8 cellular contexts compared by ENCODE assay signal in the genomic region with DNA sequence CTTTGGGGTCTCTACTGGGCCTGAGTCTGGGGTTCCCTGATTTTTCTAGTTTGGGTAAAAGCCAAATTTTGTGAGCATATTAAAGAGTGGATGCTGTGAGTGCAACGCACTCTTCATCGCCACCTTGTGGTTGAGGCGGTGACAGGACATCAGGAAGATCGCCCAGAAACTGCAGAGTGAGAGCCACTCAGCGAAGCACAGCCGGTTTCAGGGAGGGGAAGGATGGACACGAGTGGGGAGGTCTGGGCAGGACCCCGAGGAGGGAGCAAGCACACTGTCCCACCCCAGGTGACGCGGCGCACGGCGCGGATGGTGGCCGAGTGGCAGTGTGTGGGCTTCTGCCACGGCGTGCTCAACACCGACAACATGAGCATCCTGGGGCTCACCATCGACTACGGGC. TPM values are rescaled to one million over a fixed set of nuclear protein-coding genes. Genes with fewer than 3 reads are reported as not detected.
A peak's percentile ranks its signal among the peaks of the same experiment; 100 is the strongest.
DNase-seq lines count a peak whose midpoint lies in the region; ATAC-seq and TF ChIP-seq lines count a peak whose summit lies in the region.

No MANE protein-coding gene starts in this region.

- H3K27ac Mint-ChIP-seq in activated naive CD8-positive, alpha-beta T cell treated with anti-CD3 and anti-CD28 coated beads, Interleukin-2, amount 10 ng/mL, durations not matched to agents 7 days and 5 days, result peak overlapping the region; percentile 35

- intact Hi-C loops in left ventricle myocardium inferior (cut with micrococcal nuclease), result loop anchor here (10.0 kb wide), 1 partner anchor 55 kb away; no protein-coding TSS in a partner anchor

- no peak overlapping the region for H3K27ac ChIP-seq in left ventricle myocardium inferior (replicated peaks)
- H3K27ac ChIP-seq in smooth muscle cell (ENCODE audit: low read depth), result no peak overlapping the region

- H3K27me3 ChIP-seq in left ventricle myocardium inferior (ENCODE audit: low read depth) (no peaks in the 10 kb centered on the region), smooth muscle cell (ENCODE audit: low read depth) (no peaks in the 10 kb centered on the region)

- H4K20me1 ChIP-seq in smooth muscle cell (ENCODE audit: low read depth), result peaks cover 100% of the 10 kb centered on the region

- H3K27me3 Mint-ChIP-seq in activated naive CD8-positive, alpha-beta T cell treated with anti-CD3 and anti-CD28 coated beads, Interleukin-2, amount 10 ng/mL, durations not matched to agents 7 days and 5 days, result no peaks in the 10 kb centered on the region

- DNase-seq in CD1c-positive myeloid dendritic cell (ENCODE audit: extremely low spot score) (peak; percentile 79), HCEC 1CT (peak; percentile 36), SK-MEL-5 (ENCODE audit: low read depth, low spot score) (peak; percentile 79), left ventricle myocardium inferior (peak; percentile 59), smooth muscle cell (lab: John Stamatoyannopoulos, UW; ENCODE audit: unreplicated experiment) (no peak)
- DNase-seq in activated naive CD8-positive, alpha-beta T cell treated with anti-CD3 and anti-CD28 coated beads, Interleukin-2, amount 10 ng/mL, durations not matched to agents 7 days and 5 days, result peak; percentile 76

- H3K36me3 Mint-ChIP-seq in activated naive CD8-positive, alpha-beta T cell treated with anti-CD3 and anti-CD28 coated beads, Interleukin-2, amount 10 ng/mL, durations not matched to agents 7 days and 5 days, result peaks cover 14% of the 10 kb centered on the region

- H3K4me3 ChIP-seq in left ventricle myocardium inferior (no peak overlapping the region), smooth muscle cell (no peak overlapping the region)

- H3K9me3 ChIP-seq in left ventricle myocardium inferior (replicated peaks) (no peaks in the 10 kb centered on the region), smooth muscle cell (replicated peaks; ENCODE audit: low read depth) (no peaks in the 10 kb centered on the region)

- H3K79me2 ChIP-seq in smooth muscle cell (ENCODE audit: low read depth), result peaks cover 39% of the 10 kb centered on the region

- in situ Hi-C loops in SK-MEL-5 (cut with HindIII; ENCODE audit: low pct_unique_long_range_greater_than_20kb, low sequenced_read_pairs), result no loop called here

- no peak overlapping the region for H2AFZ ChIP-seq in smooth muscle cell (ENCODE audit: low read depth)

- H3K36me3 ChIP-seq in left ventricle myocardium inferior, result peaks cover 84% of the 10 kb centered on the region
- no peaks in the 10 kb centered on the region for H3K36me3 ChIP-seq in smooth muscle cell (ENCODE audit: low read depth)

- ATAC-seq in activated naive CD8-positive, alpha-beta T cell treated with anti-CD3 and anti-CD28 coated beads, Interleukin-2, amount 10 ng/mL, durations not matched to agents 7 days and 5 days (ENCODE audit: low read depth), result peak; percentile 76
- ATAC-seq in GM21723 (IDR thresholded peaks at IDR 0.05; ENCODE audit: unreplicated experiment) (no peak), HG02763 (IDR thresholded peaks at IDR 0.05; ENCODE audit: unreplicated experiment) (no peak)

- TF ChIP-seq CTCF in left ventricle myocardium inferior (IDR thresholded peaks at IDR 0.05; ENCODE audit: borderline replicate concordance) (peak; percentile 90), smooth muscle cell (IDR thresholded peaks at IDR 0.05; ENCODE audit: borderline replicate concordance, insufficient read depth, poor library complexity, severe bottlenecking) (peak; percentile 74)

- POLR2A ChIA-PET in activated naive CD8-positive, alpha-beta T cell treated with anti-CD3 and anti-CD28 coated beads, Interleukin-2, amount 10 ng/mL, durations not matched to agents 7 days and 5 days (lab: Charles Lee), result no interaction called here

- no peak overlapping the region for H3K9ac ChIP-seq in smooth muscle cell (ENCODE audit: low read depth)

- no peak overlapping the region for H3K4me3 Mint-ChIP-seq in activated naive CD8-positive, alpha-beta T cell treated with anti-CD3 and anti-CD28 coated beads, Interleukin-2, amount 10 ng/mL, durations not matched to agents 7 days and 5 days

- H3K4me1 Mint-ChIP-seq in activated naive CD8-positive, alpha-beta T cell treated with anti-CD3 and anti-CD28 coated beads, Interleukin-2, amount 10 ng/mL, durations not matched to agents 7 days and 5 days, result peaks cover 8% of the 10 kb centered on the region

- 78% methylated on average over 20 of the region's 20 CpGs for WGBS in smooth muscle cell (ENCODE audit: low lambda C conversion rate)

- no peak overlapping the region for H3K4me2 ChIP-seq in smooth muscle cell

- peaks cover 1% of the 10 kb centered on the region for H3F3A ChIP-seq in smooth muscle cell (ENCODE audit: low read depth)

- H3K4me1 ChIP-seq in left ventricle myocardium inferior (peaks cover 43% of the 10 kb centered on the region), smooth muscle cell (ENCODE audit: low read depth) (no peaks in the 10 kb centered on the region)

- H3K9me3 Mint-ChIP-seq in activated naive CD8-positive, alpha-beta T cell treated with anti-CD3 and anti-CD28 coated beads, Interleukin-2, amount 10 ng/mL, durations not matched to agents 7 days and 5 days, result no peaks in the 10 kb centered on the region

RNA-seq across cellular contexts. Expression of a gene that starts 9.1 kb away (rescaled TPM):
- 43.2 and 43.8 TPM in 2 replicates for total RNA-seq in SK-MEL-5 (2014; rRNA removed; shearing (Covaris generic))
- 49.6 and 54.8 TPM in 2 replicates for polyA plus RNA-seq in SK-MEL-5 (2015; cell fraction: cytosol; rRNA removed)
- polyA plus RNA-seq in SK-MEL-5 (2015; cell fraction: nucleus; rRNA removed), result 213 and 233 TPM in 2 replicates
- total RNA-seq in activated naive CD8-positive, alpha-beta T cell treated with anti-CD3 and anti-CD28 coated beads, Interleukin-2, amount 10 ng/mL, durations not matched to agents 7 days and 5 days, result 10 to 100 TPM; 27.9 to 33.3 TPM
- total RNA-seq in left ventricle myocardium inferior (15.0 TPM), smooth muscle cell (9.0 and 16.3 TPM in 2 replicates)
- polyA plus RNA-seq in smooth muscle cell, result 21.3 and 28.4 TPM in 2 replicates

RNA-seq across cellular contexts. Expression of a gene that starts 24.2 kb away (rescaled TPM):
- total RNA-seq in SK-MEL-5 (2014; rRNA removed; shearing (Covaris generic)), result 29.6 and 30.2 TPM in 2 replicates
- 78.1 and 85.4 TPM in 2 replicates for polyA plus RNA-seq in SK-MEL-5 (2015; cell fraction: cytosol; rRNA removed)
- 182 and 186 TPM in 2 replicates for polyA plus RNA-seq in SK-MEL-5 (2015; cell fraction: nucleus; rRNA removed)
- 100 to 1,000 TPM; 116 to 121 TPM for total RNA-seq in activated naive CD8-positive, alpha-beta T cell treated with anti-CD3 and anti-CD28 coated beads, Interleukin-2, amount 10 ng/mL, durations not matched to agents 7 days and 5 days
- total RNA-seq in left ventricle myocardium inferior (21.0 TPM), smooth muscle cell (14.0 and 17.8 TPM in 2 replicates)
- polyA plus RNA-seq in smooth muscle cell, result 56.9 and 58.5 TPM in 2 replicates

RNA-seq across cellular contexts. Expression of a gene that starts 34.9 kb away (rescaled TPM):
- total RNA-seq in SK-MEL-5 (2014; rRNA removed; shearing (Covaris generic)), result 14.5 and 15.0 TPM in 2 replicates
- 8.2 and 12.3 TPM in 2 replicates for polyA plus RNA-seq in SK-MEL-5 (2015; cell fraction: cytosol; rRNA removed)
- 298 and 324 TPM in 2 replicates for polyA plus RNA-seq in SK-MEL-5 (2015; cell fraction: nucleus; rRNA removed)
- total RNA-seq in activated naive CD8-positive, alpha-beta T cell treated with anti-CD3 and anti-CD28 coated beads, Interleukin-2, amount 10 ng/mL, durations not matched to agents 7 days and 5 days, result 10 to 100 TPM; 92.2 to 94.5 TPM
- total RNA-seq in left ventricle myocardium inferior (18.3 TPM), smooth muscle cell (10.0 and 10.6 TPM in 2 replicates)
- polyA plus RNA-seq in smooth muscle cell, result 22.7 and 26.0 TPM in 2 replicates

RNA-seq across cellular contexts. Expression of a gene that starts 39.4 kb away (rescaled TPM):
- 0.98 and 1.7 TPM in 2 replicates for total RNA-seq in SK-MEL-5 (2014; rRNA removed; shearing (Covaris generic))
- 13.4 and 18.3 TPM in 2 replicates for polyA plus RNA-seq in SK-MEL-5 (2015; cell fraction: cytosol; rRNA removed)
- 5.0 and 5.9 TPM in 2 replicates for polyA plus RNA-seq in SK-MEL-5 (2015; cell fraction: nucleus; rRNA removed)
- total RNA-seq in activated naive CD8-positive, alpha-beta T cell treated with anti-CD3 and anti-CD28 coated beads, Interleukin-2, amount 10 ng/mL, durations not matched to agents 7 days and 5 days, result under 1 TPM; 0.11 TPM
- total RNA-seq in left ventricle myocardium inferior (0.58 TPM), smooth muscle cell (5.1 TPM in 2 replicates)
- polyA plus RNA-seq in smooth muscle cell, result 2.5 and 2.9 TPM in 2 replicates

RNA-seq across cellular contexts. Expression of a gene that starts 41.2 kb away (rescaled TPM):
- 7.2 and 10.2 TPM in 2 replicates for total RNA-seq in SK-MEL-5 (2014; rRNA removed; shearing (Covaris generic))
- 19.3 and 21.3 TPM in 2 replicates for polyA plus RNA-seq in SK-MEL-5 (2015; cell fraction: cytosol; rRNA removed)
- 141 and 177 TPM in 2 replicates for polyA plus RNA-seq in SK-MEL-5 (2015; cell fraction: nucleus; rRNA removed)
- total RNA-seq in activated naive CD8-positive, alpha-beta T cell treated with anti-CD3 and anti-CD28 coated beads, Interleukin-2, amount 10 ng/mL, durations not matched to agents 7 days and 5 days, result 100 to 1,000 TPM in 1 of 2 experiments, 10 to 100 TPM in 1; 99.1 to 111 TPM
- total RNA-seq in left ventricle myocardium inferior, result 13.6 TPM
- total RNA-seq in smooth muscle cell, result 5.1 and 9.5 TPM in 2 replicates
- polyA plus RNA-seq in smooth muscle cell, result 12.8 and 15.7 TPM in 2 replicates
